Comparison of ENCODE assay signal across 9 cellular contexts in genomic region chr18:47036298-47036874, GRCh38. TPM values are rescaled to one million over a fixed set of nuclear protein-coding genes. Genes with fewer than 3 reads are reported as not detected.
A peak's percentile ranks its signal among the peaks of the same experiment; 100 is the strongest.
DNase-seq lines count a peak whose midpoint lies in the region; ATAC-seq, FAIRE-seq and TF ChIP-seq lines count a peak whose summit lies in the region.
"Had no signal": no experiment of that assay in that cellular context is flagged by ENCODE, and none has a peak within 500 bp of the region (broad histone marks: within the 10 kb centered on the region; RNA-seq: fewer than 3 reads in every experiment).

No MANE protein-coding gene starts in this region.

- H3K4me3 ChIP-seq in endothelial cell of umbilical vein (replicated peaks in 1 of 3; ENCODE audit: insufficient read depth in 1 of 3, low read depth in 1 of 3, low read length in 3 of 3) (no peak overlapping the region), ovary (no peak overlapping the region)

- H3K9me3 Mint-ChIP-seq in type B pancreatic cell: peaks cover 7% of the 10 kb centered on the region

- no peak overlapping the region for H3K27ac Mint-ChIP-seq in type B pancreatic cell

- peak; percentile 81 for TF ChIP-seq CTCF in 22Rv1 (IDR thresholded peaks at IDR 0.05)
- TF ChIP-seq CTCF in endothelial cell of umbilical vein (IDR thresholded peaks at IDR 0.05; ENCODE audit: extremely low read depth in 1 of 2, insufficient read depth in 1 of 2, low read depth in 1 of 2, low read length in 2 of 2): peak; percentile 20 to 33
- TF ChIP-seq CTCF in type B pancreatic cell (conservative IDR thresholded peaks at IDR 0.05): peak; percentile 67
- no peak for TF ChIP-seq CTCF in ovary (IDR thresholded peaks at IDR 0.05)

- BruUV-seq in endothelial cell of umbilical vein (replicated peaks; lab: Mats Ljungman, UMichigan): no TSS peak

- no peak overlapping the region for H3K27ac ChIP-seq in 22Rv1
- no peak overlapping the region for H3K27ac ChIP-seq in endothelial cell of umbilical vein (ENCODE audit: insufficient read depth, low read depth, low read length)
- H3K27ac ChIP-seq in ovary: no peak overlapping the region

- CTCF ChIA-PET in endothelial cell of umbilical vein (lab: Charles Lee): interaction anchor here (1.2 to 1.9 kb wide), 2 partner anchors 13 to 755 kb away, joined by 4 to 6 read pairs; no protein-coding TSS in a partner anchor

- H3K36me3 ChIP-seq in endothelial cell of umbilical vein (ENCODE audit: control insufficient read depth in 2 of 2, extremely low read depth in 1 of 2, insufficient read depth in 2 of 2, low read length in 2 of 2): no peaks in the 10 kb centered on the region
- no peaks in the 10 kb centered on the region for H3K36me3 ChIP-seq in ovary

- no peak for ATAC-seq in GM19395 (IDR thresholded peaks at IDR 0.05; ENCODE audit: unreplicated experiment)

- H3K27me3 ChIP-seq in endothelial cell of umbilical vein (ENCODE audit: control insufficient read depth in 2 of 2, insufficient read depth in 2 of 2, low read length in 2 of 2) (no peaks in the 10 kb centered on the region), ovary (no peaks in the 10 kb centered on the region)

- no peaks in the 10 kb centered on the region for H3K9me1 ChIP-seq in endothelial cell of umbilical vein (replicated peaks; ENCODE audit: control insufficient read depth, extremely low read depth, insufficient read depth, low read length)

- no peak overlapping the region for H3K4me2 ChIP-seq in endothelial cell of umbilical vein (ENCODE audit: insufficient read depth, low read length)

- TF ChIP-seq POLR2A in endothelial cell of umbilical vein (IDR thresholded peaks at IDR 0.05; ENCODE audit: low read depth, low read length): no peak
- no peak for TF ChIP-seq POLR2A in ovary (IDR thresholded peaks at IDR 0.05)

- H3K9ac ChIP-seq in endothelial cell of umbilical vein (replicated peaks; ENCODE audit: extremely low read depth, insufficient read depth, low read length): no peak overlapping the region

- FAIRE-seq in G401.6 (lab: Jason Lieb, UNC) (peak; percentile 86), endothelial cell of umbilical vein (lab: Jason Lieb, UNC) (no peak)
- FAIRE-seq: endometrium had no signal

- H3K4me1 ChIP-seq in endothelial cell of umbilical vein (ENCODE audit: control insufficient read depth, extremely low read depth, insufficient read depth, low read length) (no peaks in the 10 kb centered on the region), ovary (ENCODE audit: insufficient read depth) (no peaks in the 10 kb centered on the region)

- no peaks in the 10 kb centered on the region for H4K20me1 ChIP-seq in endothelial cell of umbilical vein (replicated peaks; ENCODE audit: control insufficient read depth, extremely low read depth, insufficient read depth, low read length)

- dilution Hi-C loops in endothelial cell of umbilical vein (cut with MboI; ENCODE audit: extremely low pct_ligation_motif_present, low sequenced_read_pairs): no loop called here

- H3K4me3 Mint-ChIP-seq in type B pancreatic cell: no peak overlapping the region

- no peaks in the 10 kb centered on the region for H3K36me3 Mint-ChIP-seq in type B pancreatic cell

- no peaks in the 10 kb centered on the region for H3K4me1 Mint-ChIP-seq in type B pancreatic cell (ENCODE audit: unreplicated experiment)

- no peak for TF ChIP-seq EP300 in ovary (IDR thresholded peaks at IDR 0.05)

- DNase-seq in NCI-H446 treated with DMSO at 0.1 percent for 48 hours (lab: John Stamatoyannopoulos, UW) (peak; percentile 3), endothelial cell of umbilical vein (ENCODE audit: low read depth, low spot score) (peak; percentile 6), type B pancreatic cell (ENCODE audit: extremely low spot score, unreplicated experiment) (no peak), ovary (no peak), T1000 (lab: John Stamatoyannopoulos, UW) (no peak)

- intact Hi-C loops in endothelial cell of umbilical vein (cut with micrococcal nuclease): no loop called here
- intact Hi-C loops in ovary (cut with DNase I): no loop called here

- no peaks in the 10 kb centered on the region for H3K9me3 ChIP-seq in endothelial cell of umbilical vein (replicated peaks; ENCODE audit: control insufficient read depth, insufficient read depth, low read length)
- no peaks in the 10 kb centered on the region for H3K9me3 ChIP-seq in ovary

- POLR2A ChIA-PET in endothelial cell of umbilical vein (lab: Charles Lee): no interaction called here

- H3K27me3 Mint-ChIP-seq in type B pancreatic cell: no peaks in the 10 kb centered on the region

- 77 to 83% (median 79%) methylated on average over 2 of the region's 2 CpGs for WGBS in ovary, 3 donors

- H3K79me2 ChIP-seq in endothelial cell of umbilical vein (ENCODE audit: control insufficient read depth, insufficient read depth, low read length): no peaks in the 10 kb centered on the region

- no peak overlapping the region for H2AFZ ChIP-seq in endothelial cell of umbilical vein (ENCODE audit: low read depth, low read length)

TF ChIP-seq in endothelial cell of umbilical vein, 7 proteins besides CTCF, POLR2A, EP300 and RAD21:
- TF ChIP-seq JUN (IDR thresholded peaks at IDR 0.05; ENCODE audit: borderline replicate concordance, insufficient read depth, insufficient read length, low read depth): no peak
- no peak for TF ChIP-seq EZH2 (IDR thresholded peaks at IDR 0.05; ENCODE audit: borderline replicate concordance, low read depth, low read length, severe bottlenecking)
- no peak for TF ChIP-seq MAX (IDR thresholded peaks at IDR 0.05; ENCODE audit: insufficient read depth, insufficient read length)
- TF ChIP-seq MYC (IDR thresholded peaks at IDR 0.05; ENCODE audit: low read depth, low read length): no peak
- TF ChIP-seq FOS (IDR thresholded peaks at IDR 0.05; ENCODE audit: borderline replicate concordance, insufficient read depth, low read length): no peak
- TF ChIP-seq POLR2AphosphoS5 (IDR thresholded peaks at IDR 0.05; ENCODE audit: insufficient read depth, low read depth, low read length): no peak
- TF ChIP-seq GATA2 (IDR thresholded peaks at IDR 0.05; ENCODE audit: insufficient read depth, insufficient read length, low read depth, low read length): no peak

RNA-seq across cellular contexts. Expression of gene ELOA2, which starts 1.0 kb away (rescaled TPM):
- total RNA-seq in endothelial cell of umbilical vein: not detected in 2 replicates
- polyA plus RNA-seq in endothelial cell of umbilical vein: not detected in 2 replicates
- polyA plus RNA-seq in endothelial cell of umbilical vein (2011; cell fraction: cytosol; rRNA removed): not detected in 2 replicates
- not detected in 2 replicates for polyA plus RNA-seq in endothelial cell of umbilical vein (2011; cell fraction: nucleus; rRNA removed)
- polyA plus RNA-seq in endothelial cell of umbilical vein (2012): not detected in 2 replicates
- polyA minus RNA-seq in endothelial cell of umbilical vein: not detected in 2 replicates
- polyA minus RNA-seq in endothelial cell of umbilical vein (2011; cell fraction: cytosol; rRNA and poly(A)+ RNA removed): not detected
- polyA minus RNA-seq in endothelial cell of umbilical vein (2011; cell fraction: nucleus; rRNA and poly(A)+ RNA removed): not detected in 2 replicates
- not detected in 2 replicates for total RNA-seq in type B pancreatic cell (ENCODE audit: low replicate concordance)
- total RNA-seq in ovary: not detected
- not detected for polyA plus RNA-seq in ovary

Comparison
In these comparisons a context has a peak if more than half of its experiments do, and no peak if none do; other contexts are left out.
1. CTCF ChIP-seq: peak in 22Rv1 (single experiment), endothelial cell of umbilical vein (2 of 2) and type B pancreatic cell (single experiment); none in ovary (0 of 3).
2. DNase-seq: peak in NCI-H446 treated with DMSO at 0.1 percent for 48 hours (single experiment) and endothelial cell of umbilical vein (single experiment); none in type B pancreatic cell (single experiment), ovary (0 of 5) and T1000 (single experiment).